Comparison of ENCODE assay signal across 23 cellular contexts in genomic region chr10:48691812-48692528, GRCh38.
A peak's percentile ranks its signal among the peaks of the same experiment; 100 is the strongest.
DNase-seq lines count a peak whose midpoint lies in the region; ATAC-seq and TF ChIP-seq lines count a peak whose summit lies in the region.
"Had no signal": no experiment of that assay in that cellular context is flagged by ENCODE, and none has a peak within 500 bp of the region (broad histone marks: within the 10 kb centered on the region; RNA-seq: fewer than 3 reads in every experiment).

No MANE protein-coding gene starts in this region.

- no peaks in the 10 kb centered on the region for H3K9me3 Mint-ChIP-seq in stimulated activated memory B cell treated with anti-CD40 and anti-IgM and Interleukin-4, amounts not matched to agents 10 μg/mL and 1 μg/mL and 100 μg/mL, for 72 hours
- H3K9me3 Mint-ChIP-seq: activated CD4-positive, alpha-beta T cell treated with anti-CD3 and anti-CD28 coated beads, Interleukin-2, amount 10 ng/mL, durations not matched to agents 7 days and 5 days; activated naive CD4-positive, alpha-beta T cell treated with anti-CD3 and anti-CD28 coated beads, Interleukin-2, amount 10 ng/mL, durations not matched to agents 7 days and 5 days; CD8-positive, alpha-beta T cell had no signal

- peaks cover 61% of the 10 kb centered on the region for H3K79me2 ChIP-seq in OCI-LY1 (ENCODE audit: insufficient read depth, low read length)

- no peak overlapping the region for H2AFZ ChIP-seq in OCI-LY1 (ENCODE audit: low read length)

- H3K36me3 Mint-ChIP-seq in stimulated activated memory B cell treated with anti-CD40 and anti-IgM and Interleukin-4, amounts not matched to agents 10 μg/mL and 1 μg/mL and 100 μg/mL, for 72 hours = peaks cover 84% of the 10 kb centered on the region
- H3K36me3 Mint-ChIP-seq: activated naive CD4-positive, alpha-beta T cell treated with anti-CD3 and anti-CD28 coated beads, Interleukin-2, amount 10 ng/mL, durations not matched to agents 7 days and 5 days; CD8-positive, alpha-beta T cell had no signal

- no peaks in the 10 kb centered on the region for H3K27me3 Mint-ChIP-seq in stimulated activated memory B cell treated with anti-CD40 and anti-IgM and Interleukin-4, amounts not matched to agents 10 μg/mL and 1 μg/mL and 100 μg/mL, for 72 hours
- H3K27me3 Mint-ChIP-seq: activated CD4-positive, alpha-beta T cell treated with anti-CD3 and anti-CD28 coated beads, Interleukin-2, amount 10 ng/mL, durations not matched to agents 7 days and 5 days had no signal

- no peaks in the 10 kb centered on the region for H3K9me2 ChIP-seq in OCI-LY1 (ENCODE audit: low read depth, low read length)

- ATAC-seq in stimulated activated memory B cell treated with anti-CD40 and anti-IgM and Interleukin-4, amounts not matched to agents 10 μg/mL and 1 μg/mL and 100 μg/mL, for 72 hours = no peak
- no peak for ATAC-seq in GM19328 (IDR thresholded peaks at IDR 0.05; ENCODE audit: unreplicated experiment)
- ATAC-seq: CD8-positive, alpha-beta T cell had no signal

- peaks cover 41% of the 10 kb centered on the region for H3K4me1 ChIP-seq in OCI-LY1 (ENCODE audit: insufficient read depth, low read length, severe bottlenecking)
- H3K4me1 ChIP-seq: colonic mucosa, stomach had no signal

- peak; percentile 37 for DNase-seq in NCI-H146 (lab: John Stamatoyannopoulos, UW)
- no peak for DNase-seq in NCI-H146 treated with DMSO at 0.1 percent for 48 hours (lab: John Stamatoyannopoulos, UW; ENCODE audit: unreplicated experiment)
- DNase-seq in islet precursor cell = peak; percentile 46
- DNase-seq in NCI-H187 treated with DMSO at 0.1 percent for 48 hours (lab: John Stamatoyannopoulos, UW) = no peak
- DNase-seq in NCI-H2196 (lab: John Stamatoyannopoulos, UW; ENCODE audit: unreplicated experiment) = no peak
- DNase-seq: activated CD4-positive, alpha-beta T cell treated with anti-CD3 and anti-CD28 coated beads, Interleukin-2, amount 10 ng/mL, durations not matched to agents 7 days and 5 days; activated naive CD4-positive, alpha-beta T cell treated with anti-CD3 and anti-CD28 coated beads, Interleukin-2, amount 10 ng/mL, durations not matched to agents 7 days and 5 days; AML-193; amniotic stem cell; CD8-positive, alpha-beta T cell; colonic mucosa; DMS 273 treated with DMSO at 0.1 percent for 48 hours; GF-D8; NCI-H2081; nephron progenitor cell; RPMI8226; stimulated activated CD4-positive, alpha-beta T cell treated with anti-CD3 and anti-CD28 coated beads, Interleukin-15, amount 100 ng/mL, for 24 hours; stomach; trophoblast cell had no signal

- no peaks in the 10 kb centered on the region for H3F3A ChIP-seq in OCI-LY1 (ENCODE audit: insufficient read depth, low read length)

- no peak overlapping the region for H3K9ac ChIP-seq in OCI-LY1 (ENCODE audit: low read length)

- no peak overlapping the region for H3K4me2 ChIP-seq in OCI-LY1 (ENCODE audit: low read length)

- H3K9me3 ChIP-seq in OCI-LY1 (ENCODE audit: low read length) = peaks cover 6% of the 10 kb centered on the region; the same call in 1 of the 2 replicates
- H3K9me3 ChIP-seq: colonic mucosa, stomach had no signal

- peak overlapping the region; percentile 7 for H3K27ac ChIP-seq in OCI-LY1 (ENCODE audit: low read depth, low read length, poor library complexity, severe bottlenecking)
- H3K27ac ChIP-seq: colonic mucosa, stomach had no signal

- no peaks in the 10 kb centered on the region for H4K20me1 ChIP-seq in OCI-LY1 (ENCODE audit: insufficient read depth, low read length)

- peak overlapping the region; percentile 82 for H3K27ac Mint-ChIP-seq in stimulated activated memory B cell treated with anti-CD40 and anti-IgM and Interleukin-4, amounts not matched to agents 10 μg/mL and 1 μg/mL and 100 μg/mL, for 72 hours
- H3K27ac Mint-ChIP-seq: activated CD4-positive, alpha-beta T cell treated with anti-CD3 and anti-CD28 coated beads, Interleukin-2, amount 10 ng/mL, durations not matched to agents 7 days and 5 days; activated naive CD4-positive, alpha-beta T cell treated with anti-CD3 and anti-CD28 coated beads, Interleukin-2, amount 10 ng/mL, durations not matched to agents 7 days and 5 days; CD8-positive, alpha-beta T cell; nephron progenitor cell; progenitor cell of endocrine pancreas had no signal

- no peak for TF ChIP-seq CTCF in OCI-LY1 (IDR thresholded peaks at IDR 0.05; ENCODE audit: low read length)

- peaks cover 91% of the 10 kb centered on the region for H3K4me1 Mint-ChIP-seq in stimulated activated memory B cell treated with anti-CD40 and anti-IgM and Interleukin-4, amounts not matched to agents 10 μg/mL and 1 μg/mL and 100 μg/mL, for 72 hours
- H3K4me1 Mint-ChIP-seq: activated CD4-positive, alpha-beta T cell treated with anti-CD3 and anti-CD28 coated beads, Interleukin-2, amount 10 ng/mL, durations not matched to agents 7 days and 5 days; activated naive CD4-positive, alpha-beta T cell treated with anti-CD3 and anti-CD28 coated beads, Interleukin-2, amount 10 ng/mL, durations not matched to agents 7 days and 5 days; nephron progenitor cell had no signal

- H3K27me3 ChIP-seq in OCI-LY1 (ENCODE audit: insufficient read depth, low read length) = no peaks in the 10 kb centered on the region
- H3K27me3 ChIP-seq: colonic mucosa had no signal

- H3K4me3 Mint-ChIP-seq in stimulated activated memory B cell treated with anti-CD40 and anti-IgM and Interleukin-4, amounts not matched to agents 10 μg/mL and 1 μg/mL and 100 μg/mL, for 72 hours = peak overlapping the region; percentile 61
- H3K4me3 Mint-ChIP-seq: activated CD4-positive, alpha-beta T cell treated with anti-CD3 and anti-CD28 coated beads, Interleukin-2, amount 10 ng/mL, durations not matched to agents 7 days and 5 days; activated naive CD4-positive, alpha-beta T cell treated with anti-CD3 and anti-CD28 coated beads, Interleukin-2, amount 10 ng/mL, durations not matched to agents 7 days and 5 days; CD8-positive, alpha-beta T cell; nephron progenitor cell had no signal

- peaks cover 63% of the 10 kb centered on the region for H3K36me3 ChIP-seq in OCI-LY1 (ENCODE audit: insufficient read depth, low read length)
- H3K36me3 ChIP-seq: colonic mucosa, stomach had no signal

- H3K4me3 ChIP-seq in OCI-LY1 (ENCODE audit: low read depth, low read length, poor library complexity, severe bottlenecking) = no peak overlapping the region
- H3K4me3 ChIP-seq: colonic mucosa, stomach had no signal

Comparison
In these comparisons a context has a peak if more than half of its experiments do, and no peak if none do; other contexts are left out.
1. DNase-seq: peak in NCI-H146 (single experiment) and islet precursor cell (single experiment); none in NCI-H146 treated with DMSO at 0.1 percent for 48 hours (single experiment), NCI-H187 treated with DMSO at 0.1 percent for 48 hours (single experiment) and NCI-H2196 (single experiment).